In the genomic region with DNA sequence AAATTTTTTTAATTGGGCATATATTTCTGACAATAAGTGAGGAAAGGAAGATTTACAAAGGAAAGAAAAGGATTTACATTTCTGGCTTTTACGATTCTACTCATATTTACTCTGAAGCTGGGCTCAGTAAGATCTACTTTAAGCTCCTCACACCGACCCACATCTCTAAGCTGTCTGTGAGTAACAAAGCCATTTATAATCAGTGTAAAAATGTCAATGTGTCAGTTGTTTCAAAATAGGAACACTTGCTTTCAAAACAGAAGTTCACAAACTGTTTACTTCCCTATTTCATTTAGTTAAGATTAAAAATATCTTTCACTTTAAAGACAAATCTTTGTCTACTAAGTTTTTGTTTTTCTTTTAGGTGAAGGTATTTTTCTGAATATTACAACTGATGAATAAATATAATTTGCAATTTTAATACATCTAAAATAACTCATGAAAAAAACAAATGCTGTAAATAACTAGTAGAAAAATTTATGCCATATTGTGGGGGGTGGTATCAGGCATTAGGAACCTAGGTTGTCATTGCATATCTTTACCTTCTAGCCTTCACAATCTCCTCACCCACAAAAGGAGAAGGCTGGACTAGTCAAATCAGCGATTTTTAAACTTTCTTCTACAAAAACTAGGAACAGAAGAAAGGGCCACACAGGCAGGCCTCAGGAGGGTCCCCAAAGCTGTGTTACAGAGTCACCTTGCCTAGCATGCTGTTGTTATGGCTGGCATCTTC, we compare ENCODE assay signal across 11 cellular contexts.
DNase-seq lines count a peak whose midpoint lies in the region; ATAC-seq lines count a peak whose summit lies in the region.
"Had no signal": no experiment of that assay in that cellular context is flagged by ENCODE, and none has a peak within 500 bp of the region (broad histone marks: within the 10 kb centered on the region; RNA-seq: fewer than 3 reads in every experiment).

No MANE protein-coding gene starts in this region.

- H2BK12ac ChIP-seq in mesenchymal stem cell (ENCODE audit: low read length in 2 of 2): no peak overlapping the region

- peaks cover 14% of the 10 kb centered on the region for H3K79me1 ChIP-seq in mesenchymal stem cell (replicated peaks; ENCODE audit: low read length, poor library complexity, severe bottlenecking)

- peaks cover 51% of the 10 kb centered on the region for H3K4me1 ChIP-seq in BLaER1
- peaks cover 36% of the 10 kb centered on the region for H3K4me1 ChIP-seq in endocrine pancreas (ENCODE audit: control insufficient read depth, insufficient read depth, low read length)
- H3K4me1 ChIP-seq in mesenchymal stem cell (ENCODE audit: control insufficient read depth, insufficient read depth, low read depth, low read length): peaks cover 4% of the 10 kb centered on the region

- WGBS in mesenchymal stem cell: 94% methylated on average over 1 of the region's 3 CpGs

- peak; percentile 42 for ATAC-seq in GM19372 (IDR thresholded peaks at IDR 0.05; ENCODE audit: low read depth, unreplicated experiment)
- ATAC-seq in GM21526 (IDR thresholded peaks at IDR 0.05; ENCODE audit: low FRiP score, unreplicated experiment): no peak
- ATAC-seq: gastroesophageal sphincter had no signal

- no peak overlapping the region for H4K8ac ChIP-seq in mesenchymal stem cell (ENCODE audit: low read length)

- H3K27ac ChIP-seq in BLaER1 (peak overlapping the region; percentile 68), mesenchymal stem cell (ENCODE audit: low read length, poor library complexity, severe bottlenecking) (no peak overlapping the region)
- H3K27ac ChIP-seq: gastroesophageal sphincter had no signal

- no peak overlapping the region for H3K4ac ChIP-seq in mesenchymal stem cell (ENCODE audit: low read depth in 1 of 2, low read length in 2 of 2)

- no peak overlapping the region for H3K14ac ChIP-seq in mesenchymal stem cell (ENCODE audit: low read length in 2 of 2)

- H2AK5ac ChIP-seq in mesenchymal stem cell (ENCODE audit: low read length, severe bottlenecking): no peak overlapping the region

- no peak overlapping the region for H2BK120ac ChIP-seq in mesenchymal stem cell (ENCODE audit: low read depth, low read length)

- peak; percentile 84 for DNase-seq in MV-4-11 (lab: John Stamatoyannopoulos, UW)
- no peak for DNase-seq in NCI-H1105 treated with DMSO at 0.1 percent for 48 hours (lab: John Stamatoyannopoulos, UW)
- no peak for DNase-seq in mesenchymal stem cell
- no peak for DNase-seq in anterior cingulate cortex (lab: John Stamatoyannopoulos, UW)
- DNase-seq: activated effector memory CD4-positive, alpha-beta T cell treated with Interleukin-2 at 50 U/mL for 16 hours; MG63 had no signal

- no peak overlapping the region for H2AFZ ChIP-seq in mesenchymal stem cell (ENCODE audit: low read depth, low read length)

- 0 out of 2 replicates have a peak, but pooled peaks cover 4% of the 10 kb centered on the region for H3K36me3 ChIP-seq in BLaER1
- no peaks in the 10 kb centered on the region for H3K36me3 ChIP-seq in endocrine pancreas (ENCODE audit: control insufficient read depth, insufficient read depth, low read length)
- H3K36me3 ChIP-seq in mesenchymal stem cell (ENCODE audit: control insufficient read depth in 1 of 2, insufficient read depth in 2 of 2, low read depth in 1 of 2, low read length in 2 of 2): peaks cover 0 to 3% of the 10 kb centered on the region in 2 experiments
- H3K36me3 ChIP-seq: gastroesophageal sphincter, MG63 had no signal

- H3K4me3 ChIP-seq in BLaER1 (peak overlapping the region; percentile 21; the same call in 1 of the 2 replicates), endocrine pancreas (ENCODE audit: control insufficient read depth, insufficient read depth, low read length) (peak overlapping the region; percentile 59), mesenchymal stem cell (ENCODE audit: insufficient read depth in 1 of 2, low read depth in 1 of 2, low read length in 2 of 2) (no peak overlapping the region)
- H3K4me3 ChIP-seq: gastroesophageal sphincter, MG63 had no signal

- H2BK15ac ChIP-seq in mesenchymal stem cell (ENCODE audit: low read depth, poor library complexity, severe bottlenecking): no peak overlapping the region

- H3K9ac ChIP-seq in BLaER1: peak overlapping the region; percentile 65
- no peak overlapping the region for H3K9ac ChIP-seq in endocrine pancreas (ENCODE audit: control insufficient read depth, insufficient read depth, low read length)
- H3K9ac ChIP-seq in mesenchymal stem cell (ENCODE audit: low read length): no peak overlapping the region

- H3K4me2 ChIP-seq in BLaER1: peak overlapping the region; percentile 75
- no peak overlapping the region for H3K4me2 ChIP-seq in mesenchymal stem cell (ENCODE audit: low read length, poor library complexity, severe bottlenecking)

- H3K9me3 ChIP-seq in BLaER1: no peaks in the 10 kb centered on the region
- H3K9me3 ChIP-seq in endocrine pancreas (ENCODE audit: control insufficient read depth, low read length): no peaks in the 10 kb centered on the region
- H3K9me3 ChIP-seq in mesenchymal stem cell (ENCODE audit: control insufficient read depth, low read length): no peaks in the 10 kb centered on the region
- H3K9me3 ChIP-seq: gastroesophageal sphincter, MG63 had no signal

- no peak overlapping the region for H3K18ac ChIP-seq in mesenchymal stem cell (ENCODE audit: low read depth in 1 of 2, low read length in 2 of 2)

- H3K27me3 ChIP-seq in BLaER1 (no peaks in the 10 kb centered on the region), endocrine pancreas (ENCODE audit: control insufficient read depth, insufficient read depth, low read length) (no peaks in the 10 kb centered on the region), mesenchymal stem cell (ENCODE audit: control insufficient read depth in 1 of 2, insufficient read depth in 1 of 2, low read length in 2 of 2) (no peaks in the 10 kb centered on the region)
- H3K27me3 ChIP-seq: gastroesophageal sphincter, MG63 had no signal

- no peak overlapping the region for H3K23ac ChIP-seq in mesenchymal stem cell (ENCODE audit: low read length in 2 of 2)

- peaks cover 28% of the 10 kb centered on the region for H4K20me1 ChIP-seq in BLaER1

- H4K91ac ChIP-seq in mesenchymal stem cell (ENCODE audit: low read length): no peak overlapping the region

- no peak overlapping the region for H2BK5ac ChIP-seq in mesenchymal stem cell (ENCODE audit: low read depth, low read length, poor library complexity, severe bottlenecking)

Comparison
In these comparisons a context has a peak if more than half of its experiments do, and no peak if none do; other contexts are left out.
1. H3K4me3 ChIP-seq: peak in BLaER1 (single experiment) and endocrine pancreas (single experiment); none in mesenchymal stem cell (0 of 2).